14 cellular contexts compared by ENCODE assay signal in genomic region chr6:134741193-134741521, GRCh38.
A peak's percentile ranks its signal among the peaks of the same experiment; 100 is the strongest.
DNase-seq lines count a peak whose midpoint lies in the region; ATAC-seq and TF ChIP-seq lines count a peak whose summit lies in the region.
"Had no signal": no experiment of that assay in that cellular context is flagged by ENCODE, and none has a peak within 500 bp of the region (broad histone marks: within the 10 kb centered on the region; RNA-seq: fewer than 3 reads in every experiment).

No MANE protein-coding gene starts in this region.

- no peak overlapping the region for H3K4me3 ChIP-seq in sigmoid colon
- H3K4me3 ChIP-seq: GM23248, left lung, upper lobe of right lung had no signal

- no peaks in the 10 kb centered on the region for H3K4me1 ChIP-seq in sigmoid colon

- no peak for TF ChIP-seq CTCF in sigmoid colon (IDR thresholded peaks at IDR 0.05)

- H3K27me3 ChIP-seq in sigmoid colon = no peaks in the 10 kb centered on the region
- H3K27me3 ChIP-seq: left lung, upper lobe of right lung had no signal

- TF ChIP-seq POLR2A in sigmoid colon (IDR thresholded peaks at IDR 0.05) = no peak

- H3K36me3 ChIP-seq in sigmoid colon = no peaks in the 10 kb centered on the region
- H3K36me3 ChIP-seq: left lung, upper lobe of right lung had no signal

- 84 to 88% methylated on average over 7 of the region's 7 CpGs for WGBS in sigmoid colon, 2 donors

- intact Hi-C loops in sigmoid colon (cut with DNase I) = no loop called here

- TF ChIP-seq EP300 in sigmoid colon (IDR thresholded peaks at IDR 0.05) = no peak

- ATAC-seq in GM18519 (IDR thresholded peaks at IDR 0.05; ENCODE audit: low FRiP score, unreplicated experiment) = no peak
- ATAC-seq: upper lobe of right lung had no signal

- H3K9me3 ChIP-seq in sigmoid colon = no peaks in the 10 kb centered on the region
- H3K9me3 ChIP-seq: left lung, upper lobe of right lung had no signal

- H3K27ac ChIP-seq in substantia nigra (ENCODE audit: low read depth, low read length, poor library complexity, severe bottlenecking) (peak overlapping the region; percentile 65), sigmoid colon (no peak overlapping the region)
- H3K27ac ChIP-seq: GM23248, upper lobe of right lung had no signal

- peak; percentile 35 for DNase-seq in NCI-H345 (lab: John Stamatoyannopoulos, UW)
- no peak for DNase-seq in NCI-H345 treated with DMSO at 0.1 percent for 48 hours (lab: John Stamatoyannopoulos, UW; ENCODE audit: unreplicated experiment)
- DNase-seq in SHP77 treated with DMSO at 0.1 percent for 48 hours (lab: John Stamatoyannopoulos, UW) = peak; percentile 54
- DNase-seq in hippocampal formation (lab: John Stamatoyannopoulos, UW) = peak; percentile 40
- peak in 35 of 49 donors; percentile 1 to 73 (median 25) for DNase-seq in substantia nigra (lab: John Stamatoyannopoulos, UW)
- no peak for DNase-seq in activated CD4-positive, alpha-beta T cell treated with anti-CD3 and anti-CD28 coated beads for 4 hours
- DNase-seq in sigmoid colon = no peak
- DNase-seq: activated CD8-positive, alpha-beta memory T cell treated with anti-CD3 and anti-CD28 coated beads, Interleukin-2, amount 50 U/mL, for 48 hours; DMS79 treated with DMSO at 0.1 percent for 48 hours; left lung; MM.1S; upper lobe of right lung had no signal

Comparison
In these comparisons a context has a peak if more than half of its experiments do, and no peak if none do; other contexts are left out.
1. DNase-seq: peak in NCI-H345 (single experiment), SHP77 treated with DMSO at 0.1 percent for 48 hours (single experiment), hippocampal formation (2 of 2) and substantia nigra (35 of 49); none in NCI-H345 treated with DMSO at 0.1 percent for 48 hours (single experiment), activated CD4-positive, alpha-beta T cell treated with anti-CD3 and anti-CD28 coated beads for 4 hours (0 of 2) and sigmoid colon (single experiment).